ENCODE assay signal across 17 cellular contexts in the genomic region with DNA sequence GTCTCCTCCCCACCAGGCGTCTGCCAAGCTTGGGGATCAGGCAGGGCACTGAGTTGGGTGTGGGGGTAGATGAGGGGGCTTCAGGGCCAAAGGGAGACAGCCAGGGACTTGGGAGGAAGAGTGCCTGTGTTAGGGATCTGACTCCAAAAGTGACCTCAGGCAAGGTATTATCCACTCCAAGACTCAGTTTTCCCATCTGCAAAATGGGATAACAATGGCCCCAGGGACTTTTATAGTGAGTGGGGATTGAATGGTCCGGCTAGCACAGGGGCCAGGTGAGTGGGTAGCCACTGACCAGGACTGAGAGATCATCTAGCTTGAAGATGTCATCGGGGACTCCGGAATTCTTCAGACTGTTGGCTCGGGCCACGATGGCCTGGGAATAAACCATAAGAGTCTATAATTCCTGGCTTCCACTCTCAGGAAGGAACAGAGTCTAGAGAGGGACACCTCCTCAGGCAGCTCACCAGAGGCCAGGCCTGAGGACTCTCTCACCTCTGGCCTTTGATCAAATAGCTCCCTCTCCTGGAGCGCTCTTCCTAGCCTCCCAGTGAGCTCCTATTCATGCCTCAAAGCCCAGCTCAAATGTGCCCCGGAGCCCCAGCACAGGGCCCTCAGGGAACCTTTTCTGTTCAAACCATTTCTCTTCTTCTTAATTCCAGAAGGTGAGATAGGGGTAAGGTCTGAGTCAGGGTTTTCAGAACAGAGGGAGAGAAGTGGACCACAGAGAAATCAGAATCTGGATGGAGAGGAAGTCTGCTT. TPM values are rescaled to one million over a fixed set of nuclear protein-coding genes. Genes with fewer than 3 reads are reported as not detected.
DNase-seq lines count a peak whose midpoint lies in the region; ATAC-seq, FAIRE-seq and TF ChIP-seq lines count a peak whose summit lies in the region.
"Had no signal": no experiment of that assay in that cellular context is flagged by ENCODE, and none has a peak within 500 bp of the region (broad histone marks: within the 10 kb centered on the region; RNA-seq: fewer than 3 reads in every experiment).

No MANE protein-coding gene starts in this region.

- TF ChIP-seq EP300 in K562 (IDR thresholded peaks at IDR 0.05; ENCODE audit: low read length): no peak

- H2AFZ ChIP-seq in H9 (ENCODE audit: low read length): no peak overlapping the region
- no peak overlapping the region for H2AFZ ChIP-seq in K562 (ENCODE audit: low read depth, low read length)
- no peak overlapping the region for H2AFZ ChIP-seq in neural progenitor cell (replicated peaks)

- TF ChIP-seq POLR2A in K562 (conservative IDR thresholded peaks at IDR 0.05): no peak

- peaks cover 19% of the 10 kb centered on the region for H3F3A ChIP-seq in neural progenitor cell (ENCODE audit: low read depth)

- no peak overlapping the region for H3K4me3 ChIP-seq in CD8-positive, alpha-beta T cell (ENCODE audit: low read depth, low read length)
- H3K4me3 ChIP-seq in K562: no peak overlapping the region
- no peak overlapping the region for H3K4me3 ChIP-seq in neural progenitor cell
- H3K4me3 ChIP-seq in BE2C (ENCODE audit: low read depth, low read length): no peak overlapping the region

- no peak overlapping the region for H2BK120ac ChIP-seq in H9 (ENCODE audit: low read depth, low read length, poor library complexity, severe bottlenecking)

- no peak overlapping the region for H2BK20ac ChIP-seq in H9 (ENCODE audit: low read depth, low read length, poor library complexity, severe bottlenecking)

- TF ChIP-seq CTCF in CD8-positive, alpha-beta T cell (IDR thresholded peaks at IDR 0.05): no peak
- TF ChIP-seq CTCF in H9 (conservative IDR thresholded peaks at IDR 0.05): peak; percentile 49
- TF ChIP-seq CTCF in K562 (IDR thresholded peaks at IDR 0.05 in 2 of 3, conservative IDR thresholded peaks at IDR 0.05 in 1 of 3; ENCODE audit: insufficient read depth in 2 of 3, low read depth in 1 of 3, low read length in 3 of 3): peak in 2 of 3 experiments; percentile 8 to 27; a peak in 1 of 6 replicates
- TF ChIP-seq CTCF in neural progenitor cell (IDR thresholded peaks at IDR 0.05): peak; percentile 23
- TF ChIP-seq CTCF in BE2C (IDR thresholded peaks at IDR 0.05; ENCODE audit: low read depth, low read length): no peak

- no peak overlapping the region for H2BK5ac ChIP-seq in H9 (ENCODE audit: insufficient read length, low read length)

- no peaks in the 10 kb centered on the region for H3K27me3 ChIP-seq in CD8-positive, alpha-beta T cell (ENCODE audit: insufficient read depth, low read length)
- H3K27me3 ChIP-seq in H9 (ENCODE audit: insufficient read depth, low read length) (no peaks in the 10 kb centered on the region), K562 (ENCODE audit: control insufficient read depth in 2 of 2, insufficient read depth in 2 of 2, low read length in 2 of 2) (no peaks in the 10 kb centered on the region), neural progenitor cell (no peaks in the 10 kb centered on the region), BE2C (no peaks in the 10 kb centered on the region)

- no peak overlapping the region for H3K27ac ChIP-seq in CD8-positive, alpha-beta T cell (ENCODE audit: low read depth, low read length)
- H3K27ac ChIP-seq in H9 (ENCODE audit: insufficient read length, low read depth, low read length): no peak overlapping the region
- H3K27ac ChIP-seq in K562 (ENCODE audit: extremely low read depth, low read depth, low read length): no peak overlapping the region
- no peak overlapping the region for H3K27ac ChIP-seq in neural progenitor cell

- POLR2A ChIA-PET in CD8-positive, alpha-beta T cell (lab: Charles Lee): no interaction called here
- POLR2A ChIA-PET in K562 (lab: Yijun Ruan, JAX): no interaction called here

- H3K9ac ChIP-seq in H9 (ENCODE audit: extremely low read depth, insufficient read length, low read length) (no peak overlapping the region), K562 (ENCODE audit: insufficient read depth in 1 of 2, low read depth in 2 of 2, low read length in 2 of 2) (no peak overlapping the region), neural progenitor cell (no peak overlapping the region)

- H3K4me2 ChIP-seq in H9 (ENCODE audit: insufficient read depth, insufficient read length, low read length): no peak overlapping the region
- H3K4me2 ChIP-seq in K562 (ENCODE audit: insufficient read depth, low read length): no peak overlapping the region
- H3K4me2 ChIP-seq in neural progenitor cell: no peak overlapping the region

- no peak for DNase-seq in CD8-positive, alpha-beta T cell
- DNase-seq in H9: no peak
- DNase-seq in K562 (ENCODE audit: extremely low read depth in 1 of 4, low spot score in 3 of 4): peak in 1 of 4 experiments; percentile 28
- DNase-seq in neural progenitor cell (ENCODE audit: low spot score): peak; percentile 27
- DNase-seq in BE2C: no peak
- DNase-seq in stimulated activated CD4-positive, alpha-beta T cell treated with anti-CD3 and anti-CD28 coated beads, Interleukin-12 subunit alpha, Interleukin-12 subunit beta, amount 100 ng/mL, for 4 hours: no peak
- DNase-seq: CD4-positive, alpha-beta memory T cell; DMS79; NCI-H1048; NCI-H1436 treated with DMSO at 0.1 percent for 48 hours; NCI-H2081 treated with DMSO at 0.1 percent for 48 hours; NCI-H510A treated with DMSO at 0.1 percent for 48 hours; NCI-H82; PC-3 had no signal

- H3K4ac ChIP-seq in H9 (ENCODE audit: low read depth, low read length): no peak overlapping the region

- no peak overlapping the region for H4K8ac ChIP-seq in H9 (replicated peaks; ENCODE audit: insufficient read length, low read depth, low read length)

- no peak overlapping the region for H2BK15ac ChIP-seq in H9 (ENCODE audit: low read depth, low read length)

- H3K4me3 Mint-ChIP-seq in CD8-positive, alpha-beta T cell: no peak overlapping the region
- H3K4me3 Mint-ChIP-seq in H9: no peak overlapping the region
- no peak overlapping the region for H3K4me3 Mint-ChIP-seq in neural progenitor cell

- H3K18ac ChIP-seq in H9 (ENCODE audit: insufficient read length, low read depth, low read length): no peak overlapping the region

- no peaks in the 10 kb centered on the region for H3K9me1 ChIP-seq in K562 (ENCODE audit: control insufficient read depth, insufficient read depth, low read length)

- in situ Hi-C loops in K562 (cut with MboI): no loop called here

- no TSS peak for BruUV-seq in K562 (replicated peaks; lab: Mats Ljungman, UMichigan)

- no peaks in the 10 kb centered on the region; the same call in 1 of the 2 replicates for H3K79me2 ChIP-seq in H9 (ENCODE audit: insufficient read depth, low read length)
- H3K79me2 ChIP-seq in K562 (ENCODE audit: control insufficient read depth, insufficient read depth, low read length): peaks cover 18% of the 10 kb centered on the region
- H3K79me2 ChIP-seq in neural progenitor cell (ENCODE audit: low read depth): peaks cover 19% of the 10 kb centered on the region

- no peaks in the 10 kb centered on the region for H3K27me3 Mint-ChIP-seq in CD8-positive, alpha-beta T cell (ENCODE audit: low read depth)
- H3K27me3 Mint-ChIP-seq in H9 (ENCODE audit: low read depth): no peaks in the 10 kb centered on the region
- H3K27me3 Mint-ChIP-seq in neural progenitor cell (ENCODE audit: insufficient read depth, low read depth): peaks cover 3% of the 10 kb centered on the region
- H3K27me3 Mint-ChIP-seq: B cell; CD4-positive, alpha-beta memory T cell had no signal

- no peaks in the 10 kb centered on the region for H3K9me3 ChIP-seq in CD8-positive, alpha-beta T cell (ENCODE audit: low read length)
- H3K9me3 ChIP-seq in H9 (ENCODE audit: control insufficient read depth, low read depth, low read length): no peaks in the 10 kb centered on the region
- H3K9me3 ChIP-seq in K562 (replicated peaks; ENCODE audit: control insufficient read depth, insufficient read depth, low read depth, low read length): no peaks in the 10 kb centered on the region
- H3K9me3 ChIP-seq in neural progenitor cell (ENCODE audit: low read depth): no peaks in the 10 kb centered on the region
- no peaks in the 10 kb centered on the region for H3K9me3 ChIP-seq in BE2C

- no peak for FAIRE-seq in K562 (lab: Jason Lieb, UNC)
- FAIRE-seq: D721Med had no signal

- peaks cover 66% of the 10 kb centered on the region for H3K36me3 Mint-ChIP-seq in CD8-positive, alpha-beta T cell
- peaks cover 29 to 66% (median 65%) of the 10 kb centered on the region in 3 experiments; a peak in 6 of 7 replicates for H3K36me3 Mint-ChIP-seq in H9 (ENCODE audit: insufficient read depth in 1 of 3, low read depth in 3 of 3)
- peaks cover 3% of the 10 kb centered on the region for H3K36me3 Mint-ChIP-seq in neural progenitor cell

- H3K23ac ChIP-seq in H9 (ENCODE audit: insufficient read length, low read depth, low read length): no peak overlapping the region

- no peak overlapping the region for H2BK12ac ChIP-seq in H9 (ENCODE audit: insufficient read length, low read depth, low read length)

- H3K4me1 Mint-ChIP-seq in CD8-positive, alpha-beta T cell (ENCODE audit: low read depth): peaks cover 29% of the 10 kb centered on the region
- H3K4me1 Mint-ChIP-seq in H9 (peaks cover 22 to 33% of the 10 kb centered on the region in 2 experiments), neural progenitor cell (peaks cover 25% of the 10 kb centered on the region)

- CTCF ChIA-PET in CD8-positive, alpha-beta T cell (lab: Charles Lee): no interaction called here
- CTCF ChIA-PET in K562 (lab: Yijun Ruan, JAX; ENCODE audit: low intra/inter-chr PET ratio): no interaction called here

- ATAC-seq in CD8-positive, alpha-beta T cell: no peak
- ATAC-seq in K562 (no peak), GM21423 (IDR thresholded peaks at IDR 0.05; ENCODE audit: unreplicated experiment) (no peak)
- ATAC-seq: PC-3 had no signal

- no peak overlapping the region for H4K91ac ChIP-seq in H9 (ENCODE audit: insufficient read length, low read depth, low read length)

- no CpG with 5 or more reads among the region's 8 CpGs for whole genome bisulfite sequencing in H9 (ENCODE audit: extremely low coverage, insufficient read length, low lambda C conversion rate)
- WGBS in K562 (ENCODE audit: insufficient coverage, low coverage, missing lambda C conversion rate): 90% methylated on average over 8 of the region's 8 CpGs

- peaks cover 46% of the 10 kb centered on the region for H3K36me3 ChIP-seq in CD8-positive, alpha-beta T cell (ENCODE audit: insufficient read depth, low read length)
- H3K36me3 ChIP-seq in K562 (ENCODE audit: control insufficient read depth, insufficient read depth, low read length) (peaks cover 51% of the 10 kb centered on the region; the same call in 1 of the 3 replicates), neural progenitor cell (no peaks in the 10 kb centered on the region), BE2C (no peaks in the 10 kb centered on the region)

- no peak overlapping the region for H3K14ac ChIP-seq in H9 (ENCODE audit: insufficient read depth, low read length)

- H3T11ph ChIP-seq in H9 (ENCODE audit: low read length): no peak overlapping the region

- intact Hi-C loops in CD8-positive, alpha-beta T cell (cut with DNase I, micrococcal nuclease): no loop called here
- intact Hi-C loops in K562 (cut with micrococcal nuclease): no loop called here

- no peaks in the 10 kb centered on the region for H3K79me1 ChIP-seq in H9 (ENCODE audit: insufficient read depth, low read depth, low read length, poor library complexity, severe bottlenecking)

- H3K56ac ChIP-seq in H9 (ENCODE audit: insufficient read length, low read depth, low read length): no peak overlapping the region

- H4K5ac ChIP-seq in H9 (ENCODE audit: insufficient read length, low read depth, low read length): no peak overlapping the region

- H3K4me1 ChIP-seq in CD8-positive, alpha-beta T cell (ENCODE audit: insufficient read depth, low read length): peaks cover 31% of the 10 kb centered on the region
- no peaks in the 10 kb centered on the region for H3K4me1 ChIP-seq in H9 (ENCODE audit: insufficient read depth, low read length)
- peaks cover 12 to 39% of the 10 kb centered on the region in 2 experiments; a peak in 4 of 5 replicates for H3K4me1 ChIP-seq in K562 (replicated peaks in 1 of 2; ENCODE audit: control insufficient read depth in 2 of 2, insufficient read depth in 2 of 2, low read length in 2 of 2)
- H3K4me1 ChIP-seq in neural progenitor cell: peaks cover 9% of the 10 kb centered on the region
- H3K4me1 ChIP-seq in BE2C: no peaks in the 10 kb centered on the region; the same call in 1 of the 2 replicates

- peaks cover 6% of the 10 kb centered on the region for H3K23me2 ChIP-seq in H9 (ENCODE audit: insufficient read length, low read depth, low read length, poor library complexity, severe bottlenecking)

- no peaks in the 10 kb centered on the region for H3K9me3 Mint-ChIP-seq in CD8-positive, alpha-beta T cell
- H3K9me3 Mint-ChIP-seq in H9: no peaks in the 10 kb centered on the region
- no peaks in the 10 kb centered on the region for H3K9me3 Mint-ChIP-seq in neural progenitor cell
- H3K9me3 Mint-ChIP-seq: CD4-positive, alpha-beta memory T cell had no signal

- TF ChIP-seq RAD21 in K562 (CRISPR knock-in tag; conservative IDR thresholded peaks at IDR 0.05 in 1 of 2, IDR thresholded peaks at IDR 0.05 in 1 of 2): no peak

- no peak overlapping the region for H2AK5ac ChIP-seq in H9 (ENCODE audit: insufficient read length, low read length)

- no peaks in the 10 kb centered on the region for H4K20me1 ChIP-seq in H9 (ENCODE audit: control insufficient read depth, insufficient read depth, insufficient read length)
- no peaks in the 10 kb centered on the region for H4K20me1 ChIP-seq in K562 (replicated peaks; ENCODE audit: control insufficient read depth, insufficient read depth, low read length)
- peaks cover 34% of the 10 kb centered on the region for H4K20me1 ChIP-seq in neural progenitor cell (ENCODE audit: low read depth)

- H3K27ac Mint-ChIP-seq in CD8-positive, alpha-beta T cell: peak overlapping the region; percentile 55
- H3K27ac Mint-ChIP-seq in H9: 0 out of 7 replicates have a peak overlapping the region, but pooled peaks of 2 of the 3 experiments have one; percentile 15 to 23
- H3K27ac Mint-ChIP-seq in neural progenitor cell: no peak overlapping the region
- H3K27ac Mint-ChIP-seq: B cell had no signal

RNA-seq across cellular contexts. Expression of a gene that starts 3.5 kb away (rescaled TPM):
- total RNA-seq in CD8-positive, alpha-beta T cell: 100 to 1,000 TPM; 220 to 225 TPM
- total RNA-seq in H9 (2021): 298 and 314 TPM in 2 replicates
- total RNA-seq in K562 (2011; cell fraction: chromatin; rRNA removed; ENCODE audit: low replicate concordance): 135 and 339 TPM in 2 replicates
- total RNA-seq in K562 (2011; cell fraction: nucleolus; rRNA removed): 168 and 180 TPM in 2 replicates
- total RNA-seq in K562 (2011; cell fraction: nucleoplasm; rRNA removed): 115 and 116 TPM in 2 replicates
- total RNA-seq in K562 (2014; rRNA removed): 82.5 and 117 TPM in 2 replicates
- 57.2 and 64.8 TPM in 2 replicates for total RNA-seq in K562 (2014; rRNA removed; fragmentation: Illumina TruSeq; extraction: Trizol)
- 65.9 and 71.4 TPM in 2 replicates for total RNA-seq in K562 (2015; rRNA removed; fragmentation: Illumina TruSeq; extraction: Trizol)
- total RNA-seq in K562 (2021): 116 and 121 TPM in 2 replicates
- polyA plus RNA-seq in K562 (2011; rRNA removed): 126 and 140 TPM in 2 replicates
- 150 and 255 TPM in 2 replicates for polyA plus RNA-seq in K562 (2011; cell fraction: cytosol; rRNA removed)
- polyA plus RNA-seq in K562 (2011; cell fraction: nucleus; rRNA removed): 312 and 400 TPM in 2 replicates
- 87.1 and 120 TPM in 2 replicates for polyA plus RNA-seq in K562 (2012)
- polyA plus RNA-seq in K562 (2014; fragmentation: Illumina TruSeq; extraction: Trizol): 92.6 and 108 TPM in 2 replicates
- 10 to 100 TPM; 11.7 to 14.4 TPM for polyA plus RNA-seq in K562 (2014; fragmentation: Nextera tagmentation; extraction: Ambion mirVana)
- polyA plus RNA-seq in K562 (2014; rRNA removed): 86.9 and 88.9 TPM in 2 replicates
- 124 and 145 TPM in 2 replicates for polyA minus RNA-seq in K562 (2011; rRNA and poly(A)+ RNA removed)
- 107 and 114 TPM in 2 replicates for polyA minus RNA-seq in K562 (2011; cell fraction: cytosol; rRNA and poly(A)+ RNA removed)
- 59.5 and 63.8 TPM in 2 replicates for polyA minus RNA-seq in K562 (2011; cell fraction: nucleus; rRNA and poly(A)+ RNA removed)
- total RNA-seq in neural progenitor cell (ENCODE audit: low replicate concordance): 117 and 193 TPM in 2 replicates
- 98.2 TPM for polyA plus RNA-seq in BE2C (2012; ENCODE audit: insufficient read depth, insufficient read length, low read depth)

RNA-seq across cellular contexts. Expression of a gene that starts 5.4 kb away (rescaled TPM):
- total RNA-seq in CD8-positive, alpha-beta T cell: 10 to 100 TPM in 1 of 2 experiments, 1 to 10 TPM in 1; 9.6 to 11.0 TPM
- total RNA-seq in H9 (2021): 10.2 and 10.3 TPM in 2 replicates
- total RNA-seq in K562 (2011; cell fraction: chromatin; rRNA removed; ENCODE audit: low replicate concordance): 8.1 and 23.7 TPM in 2 replicates
- total RNA-seq in K562 (2011; cell fraction: nucleolus; rRNA removed): 20.5 and 26.8 TPM in 2 replicates
- 12.3 and 12.8 TPM in 2 replicates for total RNA-seq in K562 (2011; cell fraction: nucleoplasm; rRNA removed)
- total RNA-seq in K562 (2014; rRNA removed): 4.0 and 6.4 TPM in 2 replicates
- 0.77 and 1.2 TPM in 2 replicates for total RNA-seq in K562 (2014; rRNA removed; fragmentation: Illumina TruSeq; extraction: Trizol)
- total RNA-seq in K562 (2015; rRNA removed; fragmentation: Illumina TruSeq; extraction: Trizol): 2.4 and 2.8 TPM in 2 replicates
- total RNA-seq in K562 (2021): 7.8 and 8.2 TPM in 2 replicates
- polyA plus RNA-seq in K562 (2011; rRNA removed): 3.0 and 5.9 TPM in 2 replicates
- polyA plus RNA-seq in K562 (2011; cell fraction: cytosol; rRNA removed): 8.2 and 13.6 TPM in 2 replicates
- 24.6 and 25.0 TPM in 2 replicates for polyA plus RNA-seq in K562 (2011; cell fraction: nucleus; rRNA removed)
- 6.5 and 7.8 TPM in 2 replicates for polyA plus RNA-seq in K562 (2012)
- 1.6 and 3.6 TPM in 2 replicates for polyA plus RNA-seq in K562 (2014; fragmentation: Illumina TruSeq; extraction: Trizol)
- polyA plus RNA-seq in K562 (2014; fragmentation: Nextera tagmentation; extraction: Ambion mirVana): under 1 TPM; 0.10 to 0.21 TPM
- 3.8 and 4.7 TPM in 2 replicates for polyA plus RNA-seq in K562 (2014; rRNA removed)
- polyA minus RNA-seq in K562 (2011; rRNA and poly(A)+ RNA removed): 3.6 and 5.1 TPM in 2 replicates
- 4.9 and 5.6 TPM in 2 replicates for polyA minus RNA-seq in K562 (2011; cell fraction: cytosol; rRNA and poly(A)+ RNA removed)
- polyA minus RNA-seq in K562 (2011; cell fraction: nucleus; rRNA and poly(A)+ RNA removed): 11.4 and 14.9 TPM in 2 replicates
- 8.1 and 23.2 TPM in 2 replicates for total RNA-seq in neural progenitor cell (ENCODE audit: low replicate concordance)
- polyA plus RNA-seq in BE2C (2012; ENCODE audit: insufficient read depth, insufficient read length, low read depth): 6.6 TPM

RNA-seq across cellular contexts. Expression of a gene that starts 29.6 kb away (rescaled TPM):
- total RNA-seq in CD8-positive, alpha-beta T cell: 10 to 100 TPM; 12.5 TPM
- total RNA-seq in H9 (2021): 65.0 and 66.2 TPM in 2 replicates
- 9.5 and 31.3 TPM in 2 replicates for total RNA-seq in K562 (2011; cell fraction: chromatin; rRNA removed; ENCODE audit: low replicate concordance)
- 21.2 and 23.6 TPM in 2 replicates for total RNA-seq in K562 (2011; cell fraction: nucleolus; rRNA removed)
- total RNA-seq in K562 (2011; cell fraction: nucleoplasm; rRNA removed): 13.2 and 14.3 TPM in 2 replicates
- 8.2 and 11.3 TPM in 2 replicates for total RNA-seq in K562 (2014; rRNA removed)
- total RNA-seq in K562 (2014; rRNA removed; fragmentation: Illumina TruSeq; extraction: Trizol): 1.4 and 1.7 TPM in 2 replicates
- 4.0 and 4.2 TPM in 2 replicates for total RNA-seq in K562 (2015; rRNA removed; fragmentation: Illumina TruSeq; extraction: Trizol)
- total RNA-seq in K562 (2021): 12.4 and 12.9 TPM in 2 replicates
- 6.4 and 9.2 TPM in 2 replicates for polyA plus RNA-seq in K562 (2011; rRNA removed)
- 9.5 and 22.7 TPM in 2 replicates for polyA plus RNA-seq in K562 (2011; cell fraction: cytosol; rRNA removed)
- 16.1 and 20.2 TPM in 2 replicates for polyA plus RNA-seq in K562 (2011; cell fraction: nucleus; rRNA removed)
- 7.3 and 10.7 TPM in 2 replicates for polyA plus RNA-seq in K562 (2012)
- 3.7 and 8.4 TPM in 2 replicates for polyA plus RNA-seq in K562 (2014; fragmentation: Illumina TruSeq; extraction: Trizol)
- under 1 TPM in 1 of 2 experiments, not detected in 1; 0.11 TPM for polyA plus RNA-seq in K562 (2014; fragmentation: Nextera tagmentation; extraction: Ambion mirVana)
- 10.7 and 11.9 TPM in 2 replicates for polyA plus RNA-seq in K562 (2014; rRNA removed)
- 2.5 and 5.3 TPM in 2 replicates for polyA minus RNA-seq in K562 (2011; rRNA and poly(A)+ RNA removed)
- 8.2 and 8.6 TPM in 2 replicates for polyA minus RNA-seq in K562 (2011; cell fraction: cytosol; rRNA and poly(A)+ RNA removed)
- polyA minus RNA-seq in K562 (2011; cell fraction: nucleus; rRNA and poly(A)+ RNA removed): 5.5 and 6.7 TPM in 2 replicates
- total RNA-seq in neural progenitor cell (ENCODE audit: low replicate concordance): 70.5 and 190 TPM in 2 replicates
- polyA plus RNA-seq in BE2C (2012; ENCODE audit: insufficient read depth, insufficient read length, low read depth): 16.0 TPM

RNA-seq across cellular contexts. Expression of a gene that starts 59.7 kb away (rescaled TPM):
- total RNA-seq in CD8-positive, alpha-beta T cell: 10 to 100 TPM; 28.8 to 30.9 TPM
- total RNA-seq in H9 (2021): 63.3 and 68.7 TPM in 2 replicates
- total RNA-seq in K562 (2011; cell fraction: chromatin; rRNA removed; ENCODE audit: low replicate concordance): 134 and 180 TPM in 2 replicates
- total RNA-seq in K562 (2011; cell fraction: nucleolus; rRNA removed): 87.6 and 109 TPM in 2 replicates
- total RNA-seq in K562 (2011; cell fraction: nucleoplasm; rRNA removed): 107 and 108 TPM in 2 replicates
- total RNA-seq in K562 (2014; rRNA removed): 25.5 and 33.2 TPM in 2 replicates
- total RNA-seq in K562 (2014; rRNA removed; fragmentation: Illumina TruSeq; extraction: Trizol): 24.7 and 25.6 TPM in 2 replicates
- 27.0 and 30.0 TPM in 2 replicates for total RNA-seq in K562 (2015; rRNA removed; fragmentation: Illumina TruSeq; extraction: Trizol)
- 48.2 and 49.7 TPM in 2 replicates for total RNA-seq in K562 (2021)
- 18.3 and 23.0 TPM in 2 replicates for polyA plus RNA-seq in K562 (2011; rRNA removed)
- 10.3 and 14.3 TPM in 2 replicates for polyA plus RNA-seq in K562 (2011; cell fraction: cytosol; rRNA removed)
- polyA plus RNA-seq in K562 (2011; cell fraction: nucleus; rRNA removed): 28.2 and 40.0 TPM in 2 replicates
- polyA plus RNA-seq in K562 (2012): 21.5 and 22.5 TPM in 2 replicates
- polyA plus RNA-seq in K562 (2014; fragmentation: Illumina TruSeq; extraction: Trizol): 25.8 TPM in 2 replicates
- 1 to 10 TPM; 5.2 to 7.6 TPM for polyA plus RNA-seq in K562 (2014; fragmentation: Nextera tagmentation; extraction: Ambion mirVana)
- polyA plus RNA-seq in K562 (2014; rRNA removed): 16.4 and 22.7 TPM in 2 replicates
- polyA minus RNA-seq in K562 (2011; rRNA and poly(A)+ RNA removed): 40.2 and 45.8 TPM in 2 replicates
- 20.1 and 24.0 TPM in 2 replicates for polyA minus RNA-seq in K562 (2011; cell fraction: cytosol; rRNA and poly(A)+ RNA removed)
- polyA minus RNA-seq in K562 (2011; cell fraction: nucleus; rRNA and poly(A)+ RNA removed): 33.1 and 42.0 TPM in 2 replicates
- total RNA-seq in neural progenitor cell (ENCODE audit: low replicate concordance): 49.2 and 67.8 TPM in 2 replicates
- 14.1 TPM for polyA plus RNA-seq in BE2C (2012; ENCODE audit: insufficient read depth, insufficient read length, low read depth)

Comparison
In these comparisons a context has a peak if more than half of its experiments do, and no peak if none do; other contexts are left out.
1. CTCF ChIP-seq: peak in H9 (single experiment), K562 (2 of 3) and neural progenitor cell (single experiment); none in CD8-positive, alpha-beta T cell (single experiment) and BE2C (single experiment).